ENCODE assay signal across 13 cellular contexts in genomic region chr4:20318011-20318898, GRCh38.
A peak's percentile ranks its signal among the peaks of the same experiment; 100 is the strongest.
DNase-seq lines count a peak whose midpoint lies in the region; ATAC-seq and TF ChIP-seq lines count a peak whose summit lies in the region.
"Had no signal": no experiment of that assay in that cellular context is flagged by ENCODE, and none has a peak within 500 bp of the region (broad histone marks: within the 10 kb centered on the region; RNA-seq: fewer than 3 reads in every experiment).

No MANE protein-coding gene starts in this region.

- no peak for TF ChIP-seq CTCF in AG10803 (conservative IDR thresholded peaks at IDR 0.05; ENCODE audit: low read length)
- peak in 1 of 56 donors; percentile 10 for TF ChIP-seq CTCF in dorsolateral prefrontal cortex (IDR thresholded peaks at IDR 0.05 in 54 of 56, conservative IDR thresholded peaks at IDR 0.05 in 2 of 56; ENCODE audit: low read depth in 1 of 56, partially characterized antibody in 56 of 56)
- TF ChIP-seq CTCF in testis (IDR thresholded peaks at IDR 0.05) = no peak
- TF ChIP-seq CTCF in ascending aorta (IDR thresholded peaks at IDR 0.05) = no peak

- H3K27me3 ChIP-seq in HUES6 (ENCODE audit: control insufficient read depth, insufficient read depth, low read length) = no peaks in the 10 kb centered on the region
- H3K27me3 ChIP-seq in dorsolateral prefrontal cortex = no peaks in the 10 kb centered on the region
- H3K27me3 ChIP-seq in testis = no peaks in the 10 kb centered on the region
- no peaks in the 10 kb centered on the region for H3K27me3 ChIP-seq in ascending aorta
- H3K27me3 ChIP-seq: thyroid gland had no signal

- H3K4me3 ChIP-seq in AG10803 (ENCODE audit: low read length) (peak overlapping the region; percentile 24), HUES6 (ENCODE audit: low read depth, low read length) (no peak overlapping the region), dorsolateral prefrontal cortex (peak overlapping the region in 5 of 59 donors; percentile 0 to 15 (median 10)), testis (no peak overlapping the region), ascending aorta (no peak overlapping the region)
- H3K4me3 ChIP-seq: thyroid gland had no signal

- H3K27ac ChIP-seq in HUES6 (ENCODE audit: low read depth, low read length) (peak overlapping the region; percentile 19; the same call in 1 of the 2 replicates), dorsolateral prefrontal cortex (peak overlapping the region; percentile 7 to 99 (median 92)), testis (no peak overlapping the region), ascending aorta (no peak overlapping the region)
- H3K27ac ChIP-seq: thyroid gland, VCaP had no signal

- ATAC-seq in GM19395 (IDR thresholded peaks at IDR 0.05; ENCODE audit: unreplicated experiment) = no peak

- DNase-seq in AG10803 (ENCODE audit: low read depth) = peak; percentile 52
- no peak for DNase-seq in dorsolateral prefrontal cortex
- DNase-seq in middle frontal gyrus (ENCODE audit: extremely low spot score, low spot score) = peak; percentile 36
- no peak for DNase-seq in HK-2 (ENCODE audit: unreplicated experiment)
- no peak for DNase-seq in testis
- DNase-seq in ascending aorta (ENCODE audit: low spot score in 2 of 2) = no peak
- DNase-seq: activated naive CD4-positive, alpha-beta T cell treated with anti-CD3 and anti-CD28 coated beads, Interleukin-2, amount 50 U/mL, for 16 hours; NCI-H2171; stimulated activated CD4-positive, alpha-beta T cell treated with anti-CD3 and anti-CD28 coated beads, Interleukin-12 subunit alpha, Interleukin-12 subunit beta, amount 100 ng/mL, for 4 hours; thyroid gland had no signal

- H3K4me1 ChIP-seq in HUES6 (ENCODE audit: control insufficient read depth, insufficient read depth, low read length) = peaks cover 16% of the 10 kb centered on the region
- H3K4me1 ChIP-seq in testis = no peaks in the 10 kb centered on the region
- no peaks in the 10 kb centered on the region for H3K4me1 ChIP-seq in ascending aorta

- H3K9ac ChIP-seq in HUES6 (ENCODE audit: low read length) = no peak overlapping the region

- WGBS in testis, 2 donors = 73 to 82% methylated on average over 8 of the region's 8 CpGs

- no peaks in the 10 kb centered on the region for H3K36me3 ChIP-seq in HUES6 (ENCODE audit: control insufficient read depth, insufficient read depth, low read length)
- H3K36me3 ChIP-seq in testis (ENCODE audit: low read depth, missing control alignments) = no peaks in the 10 kb centered on the region
- no peaks in the 10 kb centered on the region for H3K36me3 ChIP-seq in ascending aorta
- H3K36me3 ChIP-seq: thyroid gland had no signal

- TF ChIP-seq POLR2A in testis (IDR thresholded peaks at IDR 0.05) = no peak

- H3K9me3 ChIP-seq in HUES6 (ENCODE audit: control insufficient read depth, insufficient read depth, low read depth, low read length) = no peaks in the 10 kb centered on the region
- no peaks in the 10 kb centered on the region for H3K9me3 ChIP-seq in testis
- no peaks in the 10 kb centered on the region for H3K9me3 ChIP-seq in ascending aorta
- H3K9me3 ChIP-seq: thyroid gland had no signal

- intact Hi-C loops in dorsolateral prefrontal cortex (cut with DNase I) = no loop called here
- intact Hi-C loops in testis (cut with DNase I; ENCODE audit: low total_unique reads) = no loop called here
- intact Hi-C loops in ascending aorta (cut with DNase I) = no loop called here

Comparison
In these comparisons a context has a peak if more than half of its experiments do, and no peak if none do; other contexts are left out.
1. DNase-seq: peak in AG10803 (single experiment) and middle frontal gyrus (single experiment); none in dorsolateral prefrontal cortex (0 of 10), HK-2 (single experiment), testis (single experiment) and ascending aorta (0 of 2).
2. H3K27ac ChIP-seq: peak in HUES6 (single experiment) and dorsolateral prefrontal cortex (59 of 59); none in testis (0 of 2) and ascending aorta (0 of 2).